In the genomic region with DNA sequence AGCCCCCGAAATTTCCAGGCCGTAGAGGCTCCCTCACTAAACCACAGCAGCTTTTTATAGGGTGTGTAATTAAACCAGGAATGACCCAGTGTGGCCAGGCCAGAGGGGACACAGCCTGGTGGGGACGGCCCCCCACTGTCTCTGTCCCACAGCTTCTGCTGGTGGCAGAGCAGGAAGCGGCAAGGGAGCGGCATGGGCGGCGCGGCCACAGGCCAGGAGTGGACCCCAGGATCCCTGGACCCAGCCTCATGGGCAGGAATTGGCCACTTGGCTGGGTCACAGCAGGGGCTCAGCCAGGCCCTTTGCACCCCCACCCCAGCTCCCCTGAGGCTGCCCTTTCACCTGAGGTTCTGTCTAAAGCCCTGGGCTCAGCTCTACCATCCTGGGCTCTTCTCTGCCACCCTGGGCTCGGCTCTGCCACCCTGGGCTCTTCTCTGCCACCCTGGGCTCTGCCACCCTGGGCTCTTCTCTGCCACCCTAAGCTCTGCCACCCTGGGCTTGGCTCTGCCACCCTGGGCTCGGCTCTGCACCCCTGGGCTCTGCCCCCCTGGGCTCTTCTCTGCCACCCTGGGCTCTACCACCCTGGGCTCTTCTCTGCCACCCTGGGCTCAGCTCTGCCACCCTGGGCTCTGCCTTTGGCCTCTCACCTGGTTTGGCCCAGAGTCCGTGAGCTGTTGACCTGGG, we compare ENCODE assay signal across 28 cellular contexts.
"Had no signal": no experiment of that assay in that cellular context is flagged by ENCODE, and none has a peak within 500 bp of the region (broad histone marks: within the 10 kb centered on the region; RNA-seq: fewer than 3 reads in every experiment).

No MANE protein-coding gene starts in this region.

- H3K4me1 Mint-ChIP-seq: activated B cell treated with CpG ODN at 0.5 μM for 24 hours; activated CD4-positive, alpha-beta T cell treated with anti-CD3 and anti-CD28 coated beads, Interleukin-2, amount 10 ng/mL, durations not matched to agents 24 days and 14 days; activated naive CD8-positive, alpha-beta T cell treated with anti-CD3 and anti-CD28 coated beads, Interleukin-2, amount 50 U/mL, for 24 hours had no signal

- H3K4me3 ChIP-seq: ascending aorta, body of pancreas, cardiac muscle cell, Peyer's patch, SJSA1 had no signal

- H3K27ac ChIP-seq: ascending aorta, body of pancreas, cardiac muscle cell, Peyer's patch, SJSA1 had no signal

- H3K27me3 ChIP-seq: ascending aorta, body of pancreas, cardiac muscle cell, Peyer's patch, SJSA1 had no signal

- H3K9me3 ChIP-seq: body of pancreas, Peyer's patch, SJSA1 had no signal

- H3K27me3 Mint-ChIP-seq: activated B cell treated with CpG ODN at 0.5 μM for 24 hours; activated CD4-positive, alpha-beta T cell treated with anti-CD3 and anti-CD28 coated beads, Interleukin-2, amount 10 ng/mL, durations not matched to agents 24 days and 14 days; activated CD8-positive, alpha-beta memory T cell treated with anti-CD3 and anti-CD28 coated beads, Interleukin-2, amount 10 ng/mL, durations not matched to agents 7 days and 5 days; activated naive CD8-positive, alpha-beta T cell treated with anti-CD3 and anti-CD28 coated beads, Interleukin-2, amount 50 U/mL, for 24 hours; activated T-cell treated with anti-CD3 and anti-CD28 coated beads, Interleukin-2, amount 50 U/mL, for 24 hours had no signal

- ATAC-seq: activated CD8-positive, alpha-beta memory T cell treated with anti-CD3 and anti-CD28 coated beads, Interleukin-2, amount 10 ng/mL, durations not matched to agents 7 days and 5 days; activated naive CD4-positive, alpha-beta T cell treated with anti-CD3 and anti-CD28 coated beads, Interleukin-2, amount 50 U/mL, for 72 hours; activated naive CD8-positive, alpha-beta T cell treated with anti-CD3 and anti-CD28 coated beads, Interleukin-2, amount 50 U/mL, for 24 hours; body of pancreas; SK-N-SH treated with all-trans-retinoic acid at 6 μM for 48 hours had no signal

- H3K9me3 Mint-ChIP-seq: activated B cell treated with CpG ODN at 0.5 μM for 24 hours; activated CD4-positive, alpha-beta T cell treated with anti-CD3 and anti-CD28 coated beads, Interleukin-2, amount 10 ng/mL, durations not matched to agents 24 days and 14 days; activated naive CD4-positive, alpha-beta T cell treated with anti-CD3 and anti-CD28 coated beads, Interleukin-2, amount 50 U/mL, for 72 hours; activated naive CD8-positive, alpha-beta T cell treated with anti-CD3 and anti-CD28 coated beads, Interleukin-2, amount 50 U/mL, for 24 hours; activated T-cell treated with anti-CD3 and anti-CD28 coated beads, Interleukin-2, amount 50 U/mL, for 24 hours; activated T-helper 1 cell treated with anti-CD3 and anti-CD28 coated beads, Interleukin-12 subunit alpha, Interleukin-12 subunit beta, Interleukin-2, Interleukin-4 antibody, amounts not matched to agents 30 ng/mL and 10 ng/mL and 1 ng/mL, durations not matched to agents 14 hours and 24 hours and 36 hours had no signal

- H3K4me1 ChIP-seq: ascending aorta, Peyer's patch, SJSA1 had no signal

- H3K36me3 ChIP-seq: cardiac muscle cell, SJSA1 had no signal

- H3K36me3 Mint-ChIP-seq: activated CD8-positive, alpha-beta memory T cell treated with anti-CD3 and anti-CD28 coated beads, Interleukin-2, amount 10 ng/mL, durations not matched to agents 7 days and 5 days; activated naive CD4-positive, alpha-beta T cell treated with anti-CD3 and anti-CD28 coated beads, Interleukin-2, amount 50 U/mL, for 72 hours had no signal

- H3K27ac Mint-ChIP-seq: activated B cell treated with CpG ODN at 0.5 μM for 24 hours; activated CD4-positive, alpha-beta T cell treated with anti-CD3 and anti-CD28 coated beads, Interleukin-2, amount 10 ng/mL, durations not matched to agents 24 days and 14 days; activated CD8-positive, alpha-beta memory T cell treated with anti-CD3 and anti-CD28 coated beads, Interleukin-2, amount 10 ng/mL, durations not matched to agents 7 days and 5 days; activated naive CD4-positive, alpha-beta T cell treated with anti-CD3 and anti-CD28 coated beads, Interleukin-2, amount 50 U/mL, for 72 hours; activated naive CD8-positive, alpha-beta T cell treated with anti-CD3 and anti-CD28 coated beads, Interleukin-2, amount 50 U/mL, for 24 hours; activated T-helper 1 cell treated with anti-CD3 and anti-CD28 coated beads, Interleukin-12 subunit alpha, Interleukin-12 subunit beta, Interleukin-2, Interleukin-4 antibody, amounts not matched to agents 30 ng/mL and 10 ng/mL and 1 ng/mL, durations not matched to agents 14 hours and 24 hours and 36 hours had no signal

- H3K4me3 Mint-ChIP-seq: activated B cell treated with CpG ODN at 0.5 μM for 24 hours; activated CD4-positive, alpha-beta T cell treated with anti-CD3 and anti-CD28 coated beads, Interleukin-2, amount 10 ng/mL, durations not matched to agents 24 days and 14 days; activated CD8-positive, alpha-beta memory T cell treated with anti-CD3 and anti-CD28 coated beads, Interleukin-2, amount 10 ng/mL, durations not matched to agents 7 days and 5 days; activated naive CD8-positive, alpha-beta T cell treated with anti-CD3 and anti-CD28 coated beads, Interleukin-2, amount 50 U/mL, for 24 hours; activated T-cell treated with anti-CD3 and anti-CD28 coated beads, Interleukin-2, amount 50 U/mL, for 24 hours; activated T-helper 1 cell treated with anti-CD3 and anti-CD28 coated beads, Interleukin-12 subunit alpha, Interleukin-12 subunit beta, Interleukin-2, Interleukin-4 antibody, amounts not matched to agents 30 ng/mL and 10 ng/mL and 1 ng/mL, durations not matched to agents 14 hours and 24 hours and 36 hours had no signal

- DNase-seq: activated B cell treated with CpG ODN at 0.5 μM for 24 hours; activated CD4-positive, alpha-beta T cell treated with anti-CD3 and anti-CD28 coated beads for 1 hour; activated CD4-positive, alpha-beta T cell treated with anti-CD3 and anti-CD28 coated beads, Interleukin-2, amount 10 ng/mL, durations not matched to agents 24 days and 14 days; activated CD4-positive, alpha-beta T cell treated with anti-CD3 and anti-CD28 coated beads, Interleukin-2, amount 50 U/mL, for 48 hours; activated CD8-positive, alpha-beta memory T cell treated with anti-CD3 and anti-CD28 coated beads, Interleukin-2, amount 10 ng/mL, durations not matched to agents 7 days and 5 days; activated effector memory CD4-positive, alpha-beta T cell treated with anti-CD3 and anti-CD28 coated beads, Interleukin-2, amount 50 U/mL, for 16 hours; activated naive CD4-positive, alpha-beta T cell treated with Interleukin-2 at 50 U/mL for 16 hours; activated naive CD8-positive, alpha-beta T cell treated with anti-CD3 and anti-CD28 coated beads, Interleukin-2, amount 50 U/mL, for 24 hours; activated T-cell treated with anti-CD3 and anti-CD28 coated beads, Interleukin-2, amount 50 U/mL, for 24 hours; amniotic stem cell; body of pancreas; Karpas-422; MM.1S; NCI-H1105 treated with DMSO at 0.1 percent for 48 hours; NCI-H1436 treated with DMSO at 0.1 percent for 48 hours; NCI-H187; NCI-H2081; NCI-H446; NCI-H524; Peyer's patch; Right ventricle myocardium superior; SW 1271 had no signal
